In genomic region chr10:71213127-71213616, GRCh38 we compare ENCODE assay signal across 8 cellular contexts. TPM values are rescaled to one million over a fixed set of nuclear protein-coding genes. Genes with fewer than 3 reads are reported as not detected.
DNase-seq lines count a peak whose midpoint lies in the region; ATAC-seq and TF ChIP-seq lines count a peak whose summit lies in the region.

No MANE protein-coding gene starts in this region.

- peaks cover 25% of the 10 kb centered on the region for H3K27me3 Mint-ChIP-seq in Caco-2 (ENCODE audit: insufficient read depth, unreplicated experiment)

- H3K4me2 ChIP-seq in KMS-11 (peak overlapping the region; percentile 78), SK-N-SH (peak overlapping the region; percentile 96)

- peaks cover 27% of the 10 kb centered on the region for H3K4me1 ChIP-seq in Caco-2
- peaks cover 3% of the 10 kb centered on the region for H3K4me1 ChIP-seq in KMS-11 (ENCODE audit: low read depth, poor library complexity, severe bottlenecking)
- peaks cover 21 to 62% of the 10 kb centered on the region in 2 experiments; a peak in 3 of 4 replicates for H3K4me1 ChIP-seq in SK-N-SH (ENCODE audit: control insufficient read depth in 1 of 2, insufficient read depth in 2 of 2, low read depth in 1 of 2, low read length in 1 of 2)
- peaks cover 18 to 34% (median 23%) of the 10 kb centered on the region in 4 donors for H3K4me1 ChIP-seq in liver (ENCODE audit: control insufficient read depth in 4 of 4, insufficient read depth in 4 of 4, low read length in 3 of 4)

- H3F3A ChIP-seq in SK-N-SH (replicated peaks; ENCODE audit: insufficient read depth): no peaks in the 10 kb centered on the region

- H3K9ac ChIP-seq in KMS-11 (no peak overlapping the region), SK-N-SH (peak overlapping the region; percentile 89), liver (ENCODE audit: low read depth in 1 of 2, low read length in 2 of 2) (peak overlapping the region in 1 of 2 donors; percentile 28)

- no peak for TF ChIP-seq CTCF in Caco-2 (IDR thresholded peaks at IDR 0.05; ENCODE audit: insufficient read depth in 1 of 2, low read depth in 1 of 2, low read length in 1 of 2, severe bottlenecking in 1 of 2, unreplicated experiment in 1 of 2)
- no peak for TF ChIP-seq CTCF in KMS-11 (conservative IDR thresholded peaks at IDR 0.05; ENCODE audit: low read depth, low read length)
- TF ChIP-seq CTCF in SK-N-SH (IDR thresholded peaks at IDR 0.05): no peak
- TF ChIP-seq CTCF in liver (IDR thresholded peaks at IDR 0.05; ENCODE audit: low read depth, low read length, missing input control): no peak

- H3K9me3 Mint-ChIP-seq in Caco-2 (ENCODE audit: unreplicated experiment): no peaks in the 10 kb centered on the region

- H4K20me1 ChIP-seq in KMS-11 (ENCODE audit: insufficient read depth) (no peaks in the 10 kb centered on the region), SK-N-SH (ENCODE audit: insufficient read depth) (peaks cover 40% of the 10 kb centered on the region)

- peak overlapping the region; percentile 81 for H3K4me3 Mint-ChIP-seq in Caco-2 (ENCODE audit: unreplicated experiment)

- no peak for TF ChIP-seq EP300 in SK-N-SH (IDR thresholded peaks at IDR 0.05; ENCODE audit: borderline replicate concordance in 1 of 2, low read depth in 1 of 2, low read length in 1 of 2)

- H2AFZ ChIP-seq in KMS-11 (ENCODE audit: low read depth) (peak overlapping the region; percentile 44; the same call in 1 of the 2 replicates), SK-N-SH (ENCODE audit: low read depth) (no peak overlapping the region)

- intact Hi-C loops in Caco-2 (cut with micrococcal nuclease; ENCODE audit: unreplicated experiment): loop anchor here (1.0 kb wide), 1 partner anchor 53 kb away; no protein-coding TSS in a partner anchor

- no peaks in the 10 kb centered on the region for H3K36me3 ChIP-seq in Caco-2 (ENCODE audit: control insufficient read depth, insufficient read depth, low read length)
- no peaks in the 10 kb centered on the region for H3K36me3 ChIP-seq in KMS-11 (ENCODE audit: insufficient read depth)
- H3K36me3 ChIP-seq in SK-N-SH (replicated peaks in 1 of 2; ENCODE audit: control insufficient read depth in 1 of 2, insufficient read depth in 2 of 2, low read length in 1 of 2): no peaks in the 10 kb centered on the region
- no peaks in the 10 kb centered on the region for H3K36me3 ChIP-seq in liver (ENCODE audit: control insufficient read depth in 4 of 4, insufficient read depth in 3 of 4, low read depth in 1 of 4, low read length in 3 of 4)

- no peak overlapping the region for H3K27ac ChIP-seq in KMS-11
- H3K27ac ChIP-seq in SK-N-SH (ENCODE audit: low read depth in 2 of 2, low read length in 1 of 2): peak overlapping the region; percentile 90 to 91
- H3K27ac ChIP-seq in liver (ENCODE audit: low read depth in 1 of 2, low read length in 2 of 2): peak overlapping the region in 1 of 2 donors; percentile 56

- H3K79me2 ChIP-seq in KMS-11 (ENCODE audit: insufficient read depth, low read depth) (no peaks in the 10 kb centered on the region), SK-N-SH (ENCODE audit: insufficient read depth) (peaks cover 60% of the 10 kb centered on the region)

- no peak for TF ChIP-seq RAD21 in SK-N-SH (IDR thresholded peaks at IDR 0.05; ENCODE audit: low read length)
- TF ChIP-seq RAD21 in liver (IDR thresholded peaks at IDR 0.05): no peak

- H3K36me3 Mint-ChIP-seq in Caco-2 (ENCODE audit: insufficient read depth, unreplicated experiment): no peaks in the 10 kb centered on the region

- no peak for ATAC-seq in HG03097 (IDR thresholded peaks at IDR 0.05; ENCODE audit: low FRiP score, unreplicated experiment)

- DNase-seq in Caco-2 (peak; percentile 75 to 84), SK-N-SH (peak; percentile 61), dermis blood vessel endothelial cell (peak; percentile 73)
- peak; percentile 43 for DNase-seq in stimulated activated CD8-positive, alpha-beta memory T cell treated with anti-CD3 and anti-CD28 coated beads, Interleukin-4, amount 100 ng/mL, for 48 hours
- DNase-seq in activated CD4-positive, CD25-positive, alpha-beta regulatory T cell treated with anti-CD3 and anti-CD28 coated beads, Interleukin-2, amount 50 U/mL, for 72 hours: no peak

- H3K27ac Mint-ChIP-seq in Caco-2 (ENCODE audit: unreplicated experiment): no peak overlapping the region

- WGBS in SK-N-SH (ENCODE audit: low lambda C conversion rate): 1% methylated on average over 28 of the region's 36 CpGs
- WGBS in liver: 2% methylated on average over 36 of the region's 36 CpGs

- no peaks in the 10 kb centered on the region for H3K9me3 ChIP-seq in Caco-2
- no peaks in the 10 kb centered on the region for H3K9me3 ChIP-seq in SK-N-SH
- no peaks in the 10 kb centered on the region for H3K9me3 ChIP-seq in liver (ENCODE audit: control insufficient read depth in 4 of 4, low read length in 3 of 4)

- no peaks in the 10 kb centered on the region for H3K9me2 ChIP-seq in SK-N-SH

- CTCF ChIA-PET in Caco-2 (lab: Charles Lee): interaction anchor here (1.0 to 1.2 kb wide), 2 partner anchors 16 to 47 kb away, joined by 3 read pairs; no protein-coding TSS in a partner anchor
- CTCF ChIA-PET in SK-N-SH (lab: Yijun Ruan, JAX): interaction anchor here (0.6 to 10.6 kb wide), 17 partner anchors 8 to 311 kb away, joined by 3 to 107 read pairs (median 5); partner anchors contain the start of gene SLC29A3

- H3K27me3 ChIP-seq in Caco-2 (replicated peaks; ENCODE audit: control insufficient read depth, insufficient read depth, low read length): peaks cover 17% of the 10 kb centered on the region
- peaks cover 54% of the 10 kb centered on the region for H3K27me3 ChIP-seq in KMS-11 (ENCODE audit: insufficient read depth, low read depth)
- H3K27me3 ChIP-seq in SK-N-SH (ENCODE audit: insufficient read depth): peaks cover 7% of the 10 kb centered on the region; the same call in 1 of the 2 replicates
- H3K27me3 ChIP-seq in liver (ENCODE audit: control insufficient read depth in 4 of 4, insufficient read depth in 4 of 4, low read length in 3 of 4): peaks cover 0 to 10% (median 5%) of the 10 kb centered on the region in 4 donors

- POLR2A ChIA-PET in Caco-2 (lab: Charles Lee) (no interaction called here), SK-N-SH (lab: Yijun Ruan, JAX) (interaction anchor here (0.7 to 6.9 kb wide), 7 partner anchors 10 to 322 kb away, joined by 3 to 65 read pairs (median 10); no protein-coding TSS in a partner anchor)

- H3K4me3 ChIP-seq in Caco-2 (ENCODE audit: low read depth, low read length) (peak overlapping the region; percentile 66), KMS-11 (IDR thresholded peaks at IDR 0.05; ENCODE audit: insufficient read depth, low read depth, low read length) (no peak overlapping the region), SK-N-SH (ENCODE audit: low read depth in 2 of 2, low read length in 1 of 2) (peak overlapping the region; percentile 90 to 98), liver (ENCODE audit: low read depth in 1 of 3, low read length in 3 of 3) (peak overlapping the region; percentile 5 to 63 (median 48))

- peaks cover 23% of the 10 kb centered on the region for H3K4me1 Mint-ChIP-seq in Caco-2 (ENCODE audit: low read depth, unreplicated experiment)

- no TSS peak for BruUV-seq in Caco-2 (replicated peaks; lab: Mats Ljungman, UMichigan)

TF ChIP-seq in liver, 16 proteins besides CTCF, POLR2A, EP300 and RAD21:
- TF ChIP-seq HNF4A (conservative IDR thresholded peaks at IDR 0.05): no peak
- TF ChIP-seq FOXA1 (IDR thresholded peaks at IDR 0.05): no peak
- no peak for TF ChIP-seq NR2F2 (IDR thresholded peaks at IDR 0.05)
- TF ChIP-seq YY1 (IDR thresholded peaks at IDR 0.05): no peak
- TF ChIP-seq HNF4G (IDR thresholded peaks at IDR 0.05): no peak
- TF ChIP-seq GABPA (IDR thresholded peaks at IDR 0.05 in 1 of 2, conservative IDR thresholded peaks at IDR 0.05 in 1 of 2): no peak
- TF ChIP-seq MAX (IDR thresholded peaks at IDR 0.05): no peak

RNA-seq across cellular contexts. Expression of gene UNC5B, which starts 0.8 kb away (rescaled TPM):
- total RNA-seq in Caco-2 (2022) (16.2 and 22.4 TPM in 2 replicates), dermis blood vessel endothelial cell (12.1 and 15.1 TPM in 2 replicates), liver (1 to 10 TPM; 1.4 to 1.8 TPM)
- polyA plus RNA-seq in SK-N-SH (2012; rRNA removed) (12.2 and 13.8 TPM in 2 replicates), liver (1 to 10 TPM in 1 of 2 donors, under 1 TPM in 1; 0.56 to 1.2 TPM)
- polyA plus RNA-seq in SK-N-SH (2012; cell fraction: cytosol; rRNA removed): 7.9 and 13.9 TPM in 2 replicates
- polyA plus RNA-seq in SK-N-SH (2012; cell fraction: nucleus; rRNA removed): 19.4 and 24.8 TPM in 2 replicates
